ENCODE assay signal across 16 cellular contexts in the genomic region with DNA sequence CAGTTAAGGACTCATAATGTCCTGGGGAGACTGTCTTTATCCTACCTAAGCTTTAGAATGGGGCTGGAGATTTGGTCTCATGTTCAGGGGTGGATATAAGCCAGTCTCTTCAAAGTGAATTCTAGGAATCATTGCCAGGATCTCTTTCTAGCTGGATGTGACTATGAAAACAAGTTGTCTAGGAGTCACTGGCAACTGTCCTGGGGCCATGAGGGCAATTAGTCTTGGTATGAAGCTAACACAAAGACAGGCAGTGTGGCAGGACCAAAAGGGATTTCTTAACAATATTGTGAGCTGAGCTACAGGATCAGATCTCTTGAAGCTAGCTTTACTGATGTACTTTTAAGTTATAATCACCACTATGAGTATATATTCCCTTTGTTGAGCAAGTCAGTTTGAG.
DNase-seq lines count a peak whose midpoint lies in the region; ATAC-seq, FAIRE-seq and TF ChIP-seq lines count a peak whose summit lies in the region.
"Had no signal": no experiment of that assay in that cellular context is flagged by ENCODE, and none has a peak within 500 bp of the region (broad histone marks: within the 10 kb centered on the region; RNA-seq: fewer than 3 reads in every experiment).

No MANE protein-coding gene starts in this region.

- no peak overlapping the region for H2BK120ac ChIP-seq in mesendoderm (ENCODE audit: low read depth, low read length)

- no peak overlapping the region for H4K8ac ChIP-seq in mesendoderm (ENCODE audit: low read depth, low read length)

- DNase-seq in A673 (ENCODE audit: low spot score) = peak; percentile 35
- no peak for DNase-seq in GM12892 (ENCODE audit: insufficient read length)
- peak; percentile 45 to 67 for DNase-seq in SJCRH30
- no peak for DNase-seq in mesendoderm
- DNase-seq in kidney = no peak
- no peak for DNase-seq in activated CD4-positive, CD25-positive, alpha-beta regulatory T cell (lab: John Stamatoyannopoulos, UW)
- DNase-seq in left lobe of liver (ENCODE audit: low spot score) = no peak
- DNase-seq: 8988T; ACHN; CD4-positive, CD25-positive, alpha-beta regulatory T cell; DMS79 treated with DMSO at 0.1 percent for 48 hours; GDM1; IMR-90 had no signal

- FAIRE-seq in GM12892 (lab: Jason Lieb, UNC) (peak; percentile 54), kidney (lab: Jason Lieb, UNC) (no peak)
- FAIRE-seq: H54 had no signal

- TF ChIP-seq POLR2A in GM12892 (IDR thresholded peaks at IDR 0.05; ENCODE audit: low read depth, low read length) = no peak

- no peak overlapping the region for H3K4me2 ChIP-seq in mesendoderm (ENCODE audit: low read length)
- H3K4me2 ChIP-seq: BLaER1 treated with 17β-estradiol and CSF1 and Interleukin-3, amounts not matched to agents 10 nM and 100 nM had no signal

- CTCF ChIA-PET in A673 (lab: Charles Lee) = no interaction called here

- no peaks in the 10 kb centered on the region for H3K9me3 ChIP-seq in A673 (ENCODE audit: low read depth, low read length, poor library complexity, severe bottlenecking)
- H3K9me3 ChIP-seq in SJCRH30 (replicated peaks) = no peaks in the 10 kb centered on the region
- H3K9me3 ChIP-seq in kidney (ENCODE audit: control insufficient read depth in 1 of 2, low read length in 2 of 2) = no peaks in the 10 kb centered on the region
- H3K9me3 ChIP-seq: BLaER1 treated with 17β-estradiol and CSF1 and Interleukin-3, amounts not matched to agents 10 nM and 100 nM had no signal

- no peak overlapping the region for H4K5ac ChIP-seq in mesendoderm (ENCODE audit: low read length)

- peak overlapping the region; percentile 55 for H3K18ac ChIP-seq in mesendoderm (ENCODE audit: low read length)

- no peaks in the 10 kb centered on the region for H3K27me3 ChIP-seq in A673 (replicated peaks; ENCODE audit: insufficient read depth, low read depth, low read length, poor library complexity)
- no peaks in the 10 kb centered on the region for H3K27me3 ChIP-seq in SJCRH30
- no peaks in the 10 kb centered on the region for H3K27me3 ChIP-seq in mesendoderm (ENCODE audit: insufficient read depth, low read length, poor library complexity)
- H3K27me3 ChIP-seq: BLaER1 treated with 17β-estradiol and CSF1 and Interleukin-3, amounts not matched to agents 10 nM and 100 nM had no signal

- ATAC-seq in left lobe of liver = no peak
- ATAC-seq: HCT116 had no signal

- H3K79me1 ChIP-seq in mesendoderm (ENCODE audit: low read length) = no peaks in the 10 kb centered on the region

- TF ChIP-seq CTCF in A673 (conservative IDR thresholded peaks at IDR 0.05; ENCODE audit: low read depth, low read length) (no peak), kidney (IDR thresholded peaks at IDR 0.05; ENCODE audit: borderline replicate concordance, extremely low read depth, insufficient read depth) (no peak)

- peaks cover 35% of the 10 kb centered on the region for H3K36me3 ChIP-seq in A673 (ENCODE audit: insufficient read depth, low read length, poor library complexity, severe bottlenecking)
- no peaks in the 10 kb centered on the region for H3K36me3 ChIP-seq in SJCRH30
- no peaks in the 10 kb centered on the region for H3K36me3 ChIP-seq in mesendoderm (ENCODE audit: control insufficient read depth, insufficient read depth, low read length)
- H3K36me3 ChIP-seq in kidney (ENCODE audit: control insufficient read depth in 1 of 2, insufficient read depth in 2 of 2, low read length in 2 of 2) = no peaks in the 10 kb centered on the region
- H3K36me3 ChIP-seq: BLaER1 treated with 17β-estradiol and CSF1 and Interleukin-3, amounts not matched to agents 10 nM and 100 nM had no signal

- no peak overlapping the region for H2AK5ac ChIP-seq in mesendoderm (ENCODE audit: low read length)

- H2BK5ac ChIP-seq in mesendoderm (ENCODE audit: low read length) = no peak overlapping the region

- no peak overlapping the region for H3K56ac ChIP-seq in mesendoderm (ENCODE audit: low read length)

- no peak overlapping the region for H3K23ac ChIP-seq in mesendoderm (ENCODE audit: low read length)

- no TSS peak for BruUV-seq in A673 (replicated peaks; lab: Mats Ljungman, UMichigan)

- intact Hi-C loops in A673 (cut with micrococcal nuclease; ENCODE audit: unreplicated experiment) = no loop called here
- intact Hi-C loops in kidney (cut with DNase I) = no loop called here

- H3K4ac ChIP-seq in mesendoderm (ENCODE audit: low read depth, low read length) = no peak overlapping the region

- H2BK15ac ChIP-seq in mesendoderm (replicated peaks; ENCODE audit: low read depth) = peak overlapping the region; percentile 78

- H3K79me2 ChIP-seq in mesendoderm (ENCODE audit: control insufficient read depth, insufficient read depth, low read length) = no peaks in the 10 kb centered on the region

- H3K27ac ChIP-seq in A673 (ENCODE audit: low read depth, low read length, poor library complexity, severe bottlenecking) (peak overlapping the region; percentile 52), SJCRH30 (no peak overlapping the region), mesendoderm (ENCODE audit: low read depth, low read length) (no peak overlapping the region), kidney (ENCODE audit: low read depth in 2 of 2, low read length in 2 of 2) (no peak overlapping the region)
- H3K27ac ChIP-seq: BLaER1 treated with 17β-estradiol and CSF1 and Interleukin-3, amounts not matched to agents 10 nM and 100 nM had no signal

- H3K4me1 ChIP-seq in A673 (ENCODE audit: insufficient read depth, low read length, poor library complexity, severe bottlenecking) (peaks cover 84% of the 10 kb centered on the region), SJCRH30 (peaks cover 9% of the 10 kb centered on the region), mesendoderm (ENCODE audit: control insufficient read depth, low read depth, low read length) (peaks cover under 1% of the 10 kb centered on the region), kidney (ENCODE audit: control insufficient read depth in 1 of 2, insufficient read depth in 1 of 2, low read depth in 1 of 2, low read length in 2 of 2) (no peaks in the 10 kb centered on the region)
- H3K4me1 ChIP-seq: BLaER1 treated with 17β-estradiol and CSF1 and Interleukin-3, amounts not matched to agents 10 nM and 100 nM had no signal

- POLR2A ChIA-PET in A673 (lab: Charles Lee; ENCODE audit: low non-redundant PET) = no interaction called here

- H3K9ac ChIP-seq in mesendoderm (ENCODE audit: low read length) (no peak overlapping the region), kidney (ENCODE audit: low read length in 2 of 2) (no peak overlapping the region)
- H3K9ac ChIP-seq: BLaER1 treated with 17β-estradiol and CSF1 and Interleukin-3, amounts not matched to agents 10 nM and 100 nM had no signal

- no peak overlapping the region for H3K4me3 ChIP-seq in A673 (ENCODE audit: low read depth, low read length, poor library complexity, severe bottlenecking)
- H3K4me3 ChIP-seq in SJCRH30 = no peak overlapping the region
- H3K4me3 ChIP-seq in mesendoderm (ENCODE audit: low read length) = no peak overlapping the region
- H3K4me3 ChIP-seq in kidney (ENCODE audit: low read length in 2 of 2) = no peak overlapping the region
- H3K4me3 ChIP-seq: BLaER1 treated with 17β-estradiol and CSF1 and Interleukin-3, amounts not matched to agents 10 nM and 100 nM had no signal

Comparison
In these comparisons a context has a peak if more than half of its experiments do, and no peak if none do; other contexts are left out.
1. DNase-seq: peak in A673 (single experiment) and SJCRH30 (2 of 2); none in GM12892 (single experiment), mesendoderm (single experiment), kidney (single experiment), activated CD4-positive, CD25-positive, alpha-beta regulatory T cell (0 of 4) and left lobe of liver (single experiment).